11 cellular contexts compared by ENCODE assay signal in genomic region chrX:137519459-137519858, GRCh38. TPM values are rescaled to one million over a fixed set of nuclear protein-coding genes. Genes with fewer than 3 reads are reported as not detected.
"Had no signal": no experiment of that assay in that cellular context is flagged by ENCODE, and none has a peak within 500 bp of the region (broad histone marks: within the 10 kb centered on the region; RNA-seq: fewer than 3 reads in every experiment).

No MANE protein-coding gene starts in this region.

- H3K9me3 ChIP-seq: HAP-1 had no signal

- H3K4me3 Mint-ChIP-seq: GM23338, H9, HFFc6 had no signal

- H2AFZ ChIP-seq: GM23248, GM23338 had no signal

- H3K27ac Mint-ChIP-seq: GM23338, H9, HFFc6 had no signal

- DNase-seq: GM23248, GOT3, H7, H9, HCEC 1CT, HFFc6 had no signal

- H3K4me3 ChIP-seq: GM23248, GM23338, HAP-1 had no signal

- H3K36me3 ChIP-seq: HAP-1 had no signal

- FAIRE-seq: H1, H54 had no signal

- H3K4me1 ChIP-seq: HAP-1 had no signal

- ATAC-seq: GM23338, HCT116 had no signal

- H3K4me2 ChIP-seq: GM23338 had no signal

- H3K9ac ChIP-seq: GM23248 had no signal

- H3K27ac ChIP-seq: GM23248 had no signal

- H3K9me3 Mint-ChIP-seq: GM23338 had no signal

RNA-seq across cellular contexts. Expression of gene ZIC3, which starts 46.5 kb away (rescaled TPM):
- total RNA-seq: GM23248, HFFc6 had no signal
- polyA plus RNA-seq: GM23248 had no signal
